20 cellular contexts compared by ENCODE assay signal in the genomic region with DNA sequence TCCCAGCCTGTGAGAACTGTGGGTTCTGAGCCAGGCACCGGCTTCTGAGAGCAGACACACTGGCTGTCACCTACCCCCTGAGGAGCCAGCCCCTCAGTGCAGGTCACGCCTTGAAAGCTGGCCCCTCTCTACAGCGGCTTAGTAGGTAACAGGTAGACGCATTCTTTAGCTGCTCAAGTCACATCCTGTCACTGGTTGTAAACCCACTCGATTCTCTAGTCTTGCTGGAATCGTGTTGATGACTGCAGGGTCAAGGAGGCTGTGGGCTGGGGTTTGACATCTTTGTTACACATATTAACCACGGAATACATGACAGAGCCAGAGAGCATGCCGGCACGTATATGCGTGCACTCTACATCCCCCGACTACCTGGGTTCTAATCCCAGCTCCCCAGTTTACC.
DNase-seq lines count a peak whose midpoint lies in the region; ATAC-seq lines count a peak whose summit lies in the region.
"Had no signal": no experiment of that assay in that cellular context is flagged by ENCODE, and none has a peak within 500 bp of the region (broad histone marks: within the 10 kb centered on the region; RNA-seq: fewer than 3 reads in every experiment).

No MANE protein-coding gene starts in this region.

- POLR2A ChIA-PET in T-cell (lab: Charles Lee): no interaction called here

- intact Hi-C loops in dendritic cell treated with granulocyte-macrophage colony-stimulating factor and Interleukin-4, amounts not matched to agents 40 ng/mL and 50 ng/mL, for 4 days (cut with micrococcal nuclease): no loop called here

- H3K27me3 Mint-ChIP-seq in T-cell: no peaks in the 10 kb centered on the region
- H3K27me3 Mint-ChIP-seq in dendritic cell treated with granulocyte-macrophage colony-stimulating factor and Interleukin-4, amounts not matched to agents 40 ng/mL and 50 ng/mL, for 4 days: no peaks in the 10 kb centered on the region
- H3K27me3 Mint-ChIP-seq: activated naive CD8-positive, alpha-beta T cell had no signal

- no peaks in the 10 kb centered on the region for H3K9me3 Mint-ChIP-seq in T-cell
- no peaks in the 10 kb centered on the region for H3K9me3 Mint-ChIP-seq in dendritic cell treated with granulocyte-macrophage colony-stimulating factor and Interleukin-4, amounts not matched to agents 40 ng/mL and 50 ng/mL, for 4 days

- DNase-seq in activated T-cell treated with anti-CD3 and anti-CD28 coated beads for 48 hours (ENCODE audit: low read depth) (peak; percentile 33), activated T-cell treated with anti-CD3 and anti-CD28 coated beads for 4 hours (no peak), T-cell (no peak), dermis blood vessel endothelial cell (no peak), NCI-H526 treated with DMSO at 0.1 percent for 48 hours (lab: John Stamatoyannopoulos, UW) (no peak)
- DNase-seq in stimulated activated CD8-positive, alpha-beta memory T cell treated with anti-CD3 and anti-CD28 coated beads, Interleukin-15, amount 100 ng/mL, for 48 hours (ENCODE audit: low read depth in 2 of 2): peak; percentile 14 to 39
- DNase-seq: activated CD4-positive, alpha-beta T cell treated with anti-CD3 and anti-CD28 coated beads, Interleukin-2, amount 50 U/mL, for 1 hour; Caco-2; effector CD4-positive, alpha-beta T cell; GM23248; left colon; NCI-H2081 treated with DMSO at 0.1 percent for 48 hours; NCI-H524 treated with DMSO at 0.1 percent for 48 hours; SIG-M5; small intestine; T1000 had no signal

- peaks cover 83% of the 10 kb centered on the region for H3K36me3 Mint-ChIP-seq in T-cell
- peaks cover 99% of the 10 kb centered on the region for H3K36me3 Mint-ChIP-seq in dendritic cell treated with granulocyte-macrophage colony-stimulating factor and Interleukin-4, amounts not matched to agents 40 ng/mL and 50 ng/mL, for 4 days (ENCODE audit: low read depth)

- CTCF ChIA-PET in T-cell (lab: Charles Lee): no interaction called here

- H3K4me3 Mint-ChIP-seq in T-cell: no peak overlapping the region
- no peak overlapping the region for H3K4me3 Mint-ChIP-seq in dendritic cell treated with granulocyte-macrophage colony-stimulating factor and Interleukin-4, amounts not matched to agents 40 ng/mL and 50 ng/mL, for 4 days
- H3K4me3 Mint-ChIP-seq: activated naive CD8-positive, alpha-beta T cell had no signal

- H3K4me1 Mint-ChIP-seq in T-cell: peaks cover 22 to 30% (median 24%) of the 10 kb centered on the region in 3 donors
- H3K4me1 Mint-ChIP-seq in dendritic cell treated with granulocyte-macrophage colony-stimulating factor and Interleukin-4, amounts not matched to agents 40 ng/mL and 50 ng/mL, for 4 days (ENCODE audit: low read depth): peaks cover 81% of the 10 kb centered on the region

- no peak for ATAC-seq in T-cell (replicated peaks in 1 of 4)
- ATAC-seq in GM21528 (IDR thresholded peaks at IDR 0.05; ENCODE audit: low FRiP score, unreplicated experiment): no peak
- ATAC-seq: K562, left colon had no signal

- peak overlapping the region; percentile 15 to 24 for H3K27ac Mint-ChIP-seq in T-cell
- H3K27ac Mint-ChIP-seq in dendritic cell treated with granulocyte-macrophage colony-stimulating factor and Interleukin-4, amounts not matched to agents 40 ng/mL and 50 ng/mL, for 4 days: peak overlapping the region; percentile 88
- H3K27ac Mint-ChIP-seq: activated naive CD8-positive, alpha-beta T cell had no signal

Comparison
In these comparisons a context has a peak if more than half of its experiments do, and no peak if none do; other contexts are left out.
1. DNase-seq: peak in activated T-cell treated with anti-CD3 and anti-CD28 coated beads for 48 hours (single experiment) and stimulated activated CD8-positive, alpha-beta memory T cell treated with anti-CD3 and anti-CD28 coated beads, Interleukin-15, amount 100 ng/mL, for 48 hours (2 of 2); none in activated T-cell treated with anti-CD3 and anti-CD28 coated beads for 4 hours (single experiment), T-cell (0 of 34), dermis blood vessel endothelial cell (single experiment) and NCI-H526 treated with DMSO at 0.1 percent for 48 hours (single experiment).